Comparison of ENCODE assay signal across 13 cellular contexts in the genomic region with DNA sequence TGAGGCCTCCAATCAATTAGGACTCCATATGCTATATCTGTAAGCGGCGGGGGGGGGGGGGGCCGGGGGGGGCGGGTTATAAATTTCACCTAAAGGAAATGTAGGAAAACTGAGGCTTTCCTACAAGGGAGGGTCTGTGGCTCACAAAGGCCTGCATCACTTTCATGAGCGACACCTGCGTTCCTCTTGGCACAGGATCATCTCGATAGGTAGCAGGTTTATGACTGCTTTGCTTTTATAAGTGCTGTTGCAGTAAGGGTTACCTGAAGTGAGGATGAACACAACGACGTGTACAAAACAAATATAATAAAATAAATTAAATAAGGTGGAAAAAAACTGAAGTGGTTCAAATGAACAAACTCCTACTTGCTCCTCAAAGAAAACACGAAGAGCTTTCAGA.
DNase-seq lines count a peak whose midpoint lies in the region; ATAC-seq, FAIRE-seq and TF ChIP-seq lines count a peak whose summit lies in the region.
"Had no signal": no experiment of that assay in that cellular context is flagged by ENCODE, and none has a peak within 500 bp of the region (broad histone marks: within the 10 kb centered on the region; RNA-seq: fewer than 3 reads in every experiment).

No MANE protein-coding gene starts in this region.

- no peak for FAIRE-seq in A549 (lab: Jason Lieb, UNC)

- TF ChIP-seq EP300 in A549 (IDR thresholded peaks at IDR 0.05) = no peak

- H3K27ac ChIP-seq in A549 (peak overlapping the region; percentile 17 to 36; a peak in 1 of 6 replicates), colonic mucosa (peak overlapping the region; percentile 39), smooth muscle cell (ENCODE audit: low read depth) (no peak overlapping the region)

- H3K27me3 ChIP-seq in colonic mucosa (no peaks in the 10 kb centered on the region), smooth muscle cell (ENCODE audit: low read depth) (no peaks in the 10 kb centered on the region)
- H3K27me3 ChIP-seq: esophagus muscularis mucosa, sigmoid colon had no signal

- no peak for TF ChIP-seq RAD21 in A549 (conservative IDR thresholded peaks at IDR 0.05 in 1 of 2, IDR thresholded peaks at IDR 0.05 in 1 of 2)

- ATAC-seq in A549 (no peak), GM21526 (IDR thresholded peaks at IDR 0.05; ENCODE audit: low FRiP score, unreplicated experiment) (no peak), GM21619 (IDR thresholded peaks at IDR 0.05; ENCODE audit: unreplicated experiment) (no peak)
- ATAC-seq: stimulated activated effector memory CD8-positive, alpha-beta T cell treated with anti-CD3 and anti-CD28 coated beads, Interleukin-12 subunit alpha, Interleukin-12 subunit beta, amount 100 ng/mL, for 72 hours had no signal

- intact Hi-C loops in colonic mucosa (cut with DNase I) = no loop called here

- TF ChIP-seq CTCF in A549 (IDR thresholded peaks at IDR 0.05) (no peak), colonic mucosa (IDR thresholded peaks at IDR 0.05) (no peak), smooth muscle cell (IDR thresholded peaks at IDR 0.05; ENCODE audit: borderline replicate concordance, insufficient read depth, poor library complexity, severe bottlenecking) (no peak)

- peaks cover 32% of the 10 kb centered on the region for H3K4me1 ChIP-seq in A549
- peaks cover 4% of the 10 kb centered on the region for H3K4me1 ChIP-seq in colonic mucosa
- peaks cover 18% of the 10 kb centered on the region for H3K4me1 ChIP-seq in smooth muscle cell (ENCODE audit: low read depth)

- no peaks in the 10 kb centered on the region for H3K36me3 ChIP-seq in colonic mucosa
- H3K36me3 ChIP-seq in smooth muscle cell (ENCODE audit: low read depth) = no peaks in the 10 kb centered on the region
- H3K36me3 ChIP-seq: esophagus muscularis mucosa, sigmoid colon had no signal

- H4K20me1 ChIP-seq in smooth muscle cell (ENCODE audit: low read depth) = no peaks in the 10 kb centered on the region

- DNase-seq in A549 (ENCODE audit: low read depth in 1 of 2, low spot score in 1 of 2) = no peak
- peak; percentile 9 for DNase-seq in COLO668 (lab: John Stamatoyannopoulos, UW; ENCODE audit: unreplicated experiment)
- DNase-seq in NCI-H510A (lab: John Stamatoyannopoulos, UW) = peak; percentile 7
- peak; percentile 60 for DNase-seq in colonic mucosa
- no peak for DNase-seq in smooth muscle cell (lab: John Stamatoyannopoulos, UW; ENCODE audit: unreplicated experiment)
- no peak for DNase-seq in stimulated activated CD4-positive, alpha-beta T cell treated with anti-CD3 and anti-CD28 coated beads, Interleukin-4, amount 100 ng/mL, for 1 hour
- DNase-seq: NCI-H1694 treated with DMSO at 0.1 percent for 48 hours, occipital lobe had no signal

- no peaks in the 10 kb centered on the region for H3F3A ChIP-seq in smooth muscle cell (ENCODE audit: low read depth)

- H2AFZ ChIP-seq in smooth muscle cell (ENCODE audit: low read depth) = no peak overlapping the region

- H3K79me2 ChIP-seq in smooth muscle cell (ENCODE audit: low read depth) = peaks cover 9% of the 10 kb centered on the region

- 83% methylated on average over 8 of the region's 10 CpGs for WGBS in A549 (ENCODE audit: missing lambda C conversion rate)
- 87% methylated on average over 10 of the region's 10 CpGs for WGBS in smooth muscle cell (ENCODE audit: low lambda C conversion rate)

- CTCF ChIA-PET in A549 (lab: Yijun Ruan, JAX) = interaction anchor here (1.0 to 2.0 kb wide), 3 partner anchors 16 to 197 kb away, joined by 3 to 5 read pairs (median 3); no protein-coding TSS in a partner anchor

- peak overlapping the region; percentile 89 for H3K4me2 ChIP-seq in A549
- no peak overlapping the region for H3K4me2 ChIP-seq in smooth muscle cell

- POLR2A ChIA-PET in A549 (lab: Yijun Ruan, JAX) = no interaction called here

- H3K9me3 ChIP-seq in A549 (no peaks in the 10 kb centered on the region), colonic mucosa (no peaks in the 10 kb centered on the region), smooth muscle cell (replicated peaks; ENCODE audit: low read depth) (no peaks in the 10 kb centered on the region)
- H3K9me3 ChIP-seq: esophagus muscularis mucosa, sigmoid colon had no signal

- TF ChIP-seq POLR2A in A549 (IDR thresholded peaks at IDR 0.05; ENCODE audit: low read length) = no peak

- H3K9ac ChIP-seq in colonic mucosa (ENCODE audit: low read depth in 2 of 2, low read length in 2 of 2) (no peak overlapping the region), smooth muscle cell (ENCODE audit: low read depth) (no peak overlapping the region)

- H3K4me3 ChIP-seq in A549 = no peak overlapping the region
- H3K4me3 ChIP-seq in colonic mucosa = no peak overlapping the region
- H3K4me3 ChIP-seq in smooth muscle cell = no peak overlapping the region

TF ChIP-seq in A549, 52 proteins besides CTCF, POLR2A, EP300 and RAD21:
- no peak for TF ChIP-seq MAX (IDR thresholded peaks at IDR 0.05)
- TF ChIP-seq HEYL (CRISPR knock-in tag; IDR thresholded peaks at IDR 0.05) = no peak
- no peak for TF ChIP-seq CEBPB (IDR thresholded peaks at IDR 0.05)
- no peak for TF ChIP-seq USF2 (IDR thresholded peaks at IDR 0.05)
- no peak for TF ChIP-seq TP53 (CRISPR knock-in tag; IDR thresholded peaks at IDR 0.05)
- no peak for TF ChIP-seq ZC3H11A (IDR thresholded peaks at IDR 0.05)
- TF ChIP-seq CBX2 (IDR thresholded peaks at IDR 0.05; ENCODE audit: borderline replicate concordance, low read depth) = no peak
- TF ChIP-seq HOXB5 (CRISPR knock-in tag; IDR thresholded peaks at IDR 0.05) = no peak
- no peak for TF ChIP-seq HOXA7 (CRISPR knock-in tag; IDR thresholded peaks at IDR 0.05)
- no peak for TF ChIP-seq MYC (IDR thresholded peaks at IDR 0.05; ENCODE audit: borderline replicate concordance, low read length)
- TF ChIP-seq TFCP2L1 (CRISPR knock-in tag; IDR thresholded peaks at IDR 0.05) = no peak
- TF ChIP-seq ZFP36 (IDR thresholded peaks at IDR 0.05; ENCODE audit: borderline replicate concordance, partially characterized antibody) = no peak
- TF ChIP-seq CBX8 (IDR thresholded peaks at IDR 0.05) = no peak
- TF ChIP-seq CHD4 (IDR thresholded peaks at IDR 0.05; ENCODE audit: borderline replicate concordance) = no peak
- TF ChIP-seq NFE2L2 (conservative IDR thresholded peaks at IDR 0.05; ENCODE audit: low read length) = no peak
- no peak for TF ChIP-seq ATOH8 (CRISPR knock-in tag; IDR thresholded peaks at IDR 0.05; ENCODE audit: low read depth)
- no peak for TF ChIP-seq RNF2 (IDR thresholded peaks at IDR 0.05; ENCODE audit: borderline replicate concordance, low read depth)
- no peak for TF ChIP-seq BHLHE40 (IDR thresholded peaks at IDR 0.05; ENCODE audit: low read depth, low read length)

Comparison
In these comparisons a context has a peak if more than half of its experiments do, and no peak if none do; other contexts are left out.
1. DNase-seq: peak in COLO668 (single experiment), NCI-H510A (single experiment) and colonic mucosa (single experiment); none in A549 (0 of 2), smooth muscle cell (single experiment) and stimulated activated CD4-positive, alpha-beta T cell treated with anti-CD3 and anti-CD28 coated beads, Interleukin-4, amount 100 ng/mL, for 1 hour (single experiment).